In the genomic region with DNA sequence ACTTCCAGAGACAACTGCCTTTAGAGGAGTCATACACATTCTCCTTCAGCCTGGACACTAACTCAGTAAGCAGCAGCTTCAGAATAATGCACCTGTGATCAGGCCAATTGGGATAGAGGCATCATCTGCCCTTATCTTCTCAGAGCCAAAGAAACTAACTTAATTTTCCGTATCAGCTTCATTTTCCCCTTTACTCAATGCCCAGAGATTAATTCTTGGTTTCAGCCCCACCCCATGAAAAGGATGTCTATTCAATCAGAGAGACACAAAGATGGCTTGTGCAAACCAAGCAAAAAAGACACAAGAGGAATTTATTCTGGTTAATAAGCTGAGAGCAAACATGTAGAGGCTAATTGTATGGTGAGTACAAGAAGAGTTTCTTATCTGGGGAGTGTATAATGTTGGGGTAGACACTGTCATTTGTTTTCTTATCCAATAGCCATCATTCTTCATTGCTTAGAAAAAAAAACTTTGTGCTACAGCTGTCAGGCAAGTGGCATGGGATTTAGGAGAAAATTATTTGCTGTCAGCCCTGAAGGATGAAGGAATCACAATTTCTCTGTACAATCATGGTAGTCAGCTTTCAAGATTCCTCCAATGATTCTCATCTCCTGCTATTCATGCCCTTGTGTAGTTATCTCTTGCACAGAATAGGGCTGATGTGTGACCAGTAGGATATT, we compare ENCODE assay signal across 7 cellular contexts. TPM values are rescaled to one million over a fixed set of nuclear protein-coding genes. Genes with fewer than 3 reads are reported as not detected.
"Had no signal": no experiment of that assay in that cellular context is flagged by ENCODE, and none has a peak within 500 bp of the region (broad histone marks: within the 10 kb centered on the region; RNA-seq: fewer than 3 reads in every experiment).

No MANE protein-coding gene starts in this region.

- ATAC-seq: K562 had no signal

- DNase-seq: GM23248, GOT3, H7, IMR-90 had no signal

RNA-seq across cellular contexts. Expression of gene RGR, which starts 44.8 kb away (rescaled TPM):
- total RNA-seq: GM23248, H4, H7, HT-29, IMR-90, K562 had no signal

RNA-seq across cellular contexts. Expression of gene LRIT1, which starts 48.3 kb away (rescaled TPM):
- total RNA-seq: GM23248, H4, H7, HT-29, IMR-90, K562 had no signal
